ENCODE assay signal across 10 cellular contexts in the genomic region with DNA sequence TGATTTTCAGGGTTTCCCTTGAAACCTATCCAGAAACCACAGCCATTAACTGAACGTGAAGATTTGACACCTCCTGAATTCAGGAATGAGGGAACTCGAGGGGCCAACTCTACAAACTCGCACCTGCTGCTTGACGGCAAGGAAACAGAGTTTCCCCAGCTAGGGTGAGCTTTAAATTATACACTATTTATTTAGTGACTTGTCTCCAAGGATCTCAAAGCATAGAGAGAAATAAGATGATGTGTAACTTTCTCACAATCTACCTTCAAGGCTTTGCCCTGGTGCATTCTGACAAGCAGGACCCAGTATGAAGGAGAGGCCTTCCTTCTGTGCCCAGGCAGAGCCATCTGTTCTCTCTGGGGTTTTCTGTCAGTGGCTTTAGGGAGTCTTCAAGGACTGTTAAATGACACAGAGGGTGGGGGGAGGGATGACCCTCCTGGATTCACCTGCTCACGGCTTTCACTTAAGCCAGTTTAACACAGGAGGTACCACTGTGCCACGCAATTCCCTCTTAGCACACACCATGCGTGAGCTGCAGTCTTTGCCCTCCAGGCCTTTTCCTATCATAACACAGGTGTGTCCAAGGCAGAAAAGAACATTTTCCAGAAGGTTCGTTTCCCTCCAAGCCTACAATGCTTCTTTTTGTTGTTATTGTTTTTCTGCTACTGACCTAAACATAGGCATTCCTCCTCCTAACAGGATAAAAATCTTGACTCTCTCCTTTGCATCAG. TPM values are rescaled to one million over a fixed set of nuclear protein-coding genes. Genes with fewer than 3 reads are reported as not detected.
DNase-seq lines count a peak whose midpoint lies in the region; ATAC-seq and TF ChIP-seq lines count a peak whose summit lies in the region.
"Had no signal": no experiment of that assay in that cellular context is flagged by ENCODE, and none has a peak within 500 bp of the region (broad histone marks: within the 10 kb centered on the region; RNA-seq: fewer than 3 reads in every experiment).

No MANE protein-coding gene starts in this region.

- ATAC-seq in stimulated activated naive CD8-positive, alpha-beta T cell treated with anti-CD3 and anti-CD28 coated beads, Interleukin-15, Interleukin-2, amounts not matched to agents 100 U/mL and 50 U/mL, for 24 hours = no peak
- no peak for ATAC-seq in HG03280 (IDR thresholded peaks at IDR 0.05; ENCODE audit: unreplicated experiment)
- ATAC-seq: K562 had no signal

- H3K27me3 ChIP-seq in Peyer's patch = no peaks in the 10 kb centered on the region

- H3K36me3 ChIP-seq in Peyer's patch = no peaks in the 10 kb centered on the region

- peak overlapping the region in 3 of 4 donors; percentile 70 to 90 (median 87) for H3K27ac ChIP-seq in Peyer's patch

- peak overlapping the region; percentile 3 for H3K4me3 ChIP-seq in GM12875 (ENCODE audit: low read depth, low read length)
- peak overlapping the region in 2 of 4 donors; percentile 67 to 91 for H3K4me3 ChIP-seq in Peyer's patch
- H3K4me3 ChIP-seq in fibroblast of the aortic adventitia (ENCODE audit: low read depth, low read length) = peak overlapping the region; percentile 80
- peak overlapping the region; percentile 65 for H3K4me3 ChIP-seq in retinal pigment epithelial cell (ENCODE audit: low read length)
- H3K4me3 ChIP-seq: K562 had no signal

- DNase-seq in Peyer's patch (peak in 1 of 3 donors; percentile 14), fibroblast of the aortic adventitia (ENCODE audit: low read depth) (no peak), retinal pigment epithelial cell (ENCODE audit: low read depth) (no peak), NCI-H187 (lab: John Stamatoyannopoulos, UW) (no peak), NCI-H187 treated with DMSO at 0.1 percent for 48 hours (lab: John Stamatoyannopoulos, UW) (no peak)
- no peak for DNase-seq in stimulated activated naive CD8-positive, alpha-beta T cell treated with anti-CD3 and anti-CD28 coated beads, Interleukin-15, Interleukin-2, amounts not matched to agents 100 U/mL and 50 U/mL, for 24 hours
- DNase-seq: hippocampal formation had no signal

- TF ChIP-seq POLR2A in Peyer's patch (IDR thresholded peaks at IDR 0.05) = no peak

- TF ChIP-seq CTCF in GM12875 (IDR thresholded peaks at IDR 0.05; ENCODE audit: borderline replicate concordance, insufficient read depth, low read depth, low read length) (no peak), Peyer's patch (IDR thresholded peaks at IDR 0.05) (no peak), fibroblast of the aortic adventitia (IDR thresholded peaks at IDR 0.05; ENCODE audit: insufficient read depth, low read length) (no peak), retinal pigment epithelial cell (conservative IDR thresholded peaks at IDR 0.05; ENCODE audit: low read depth, low read length) (no peak)

- no peaks in the 10 kb centered on the region for H3K9me3 ChIP-seq in Peyer's patch

- H3K4me1 ChIP-seq in Peyer's patch = peaks cover 0 to 53% (median 5%) of the 10 kb centered on the region in 4 donors

RNA-seq across cellular contexts. Expression of a gene that starts 1.3 kb away (rescaled TPM):
- total RNA-seq in Peyer's patch (10 to 100 TPM in 3 of 4 donors, 1 to 10 TPM in 1; 6.3 to 39.6 (median 14.6) TPM), fibroblast of the aortic adventitia (ENCODE audit: low replicate concordance) (4.8 and 8.1 TPM in 2 replicates)
